ENCODE assay signal across 9 cellular contexts in the genomic region with DNA sequence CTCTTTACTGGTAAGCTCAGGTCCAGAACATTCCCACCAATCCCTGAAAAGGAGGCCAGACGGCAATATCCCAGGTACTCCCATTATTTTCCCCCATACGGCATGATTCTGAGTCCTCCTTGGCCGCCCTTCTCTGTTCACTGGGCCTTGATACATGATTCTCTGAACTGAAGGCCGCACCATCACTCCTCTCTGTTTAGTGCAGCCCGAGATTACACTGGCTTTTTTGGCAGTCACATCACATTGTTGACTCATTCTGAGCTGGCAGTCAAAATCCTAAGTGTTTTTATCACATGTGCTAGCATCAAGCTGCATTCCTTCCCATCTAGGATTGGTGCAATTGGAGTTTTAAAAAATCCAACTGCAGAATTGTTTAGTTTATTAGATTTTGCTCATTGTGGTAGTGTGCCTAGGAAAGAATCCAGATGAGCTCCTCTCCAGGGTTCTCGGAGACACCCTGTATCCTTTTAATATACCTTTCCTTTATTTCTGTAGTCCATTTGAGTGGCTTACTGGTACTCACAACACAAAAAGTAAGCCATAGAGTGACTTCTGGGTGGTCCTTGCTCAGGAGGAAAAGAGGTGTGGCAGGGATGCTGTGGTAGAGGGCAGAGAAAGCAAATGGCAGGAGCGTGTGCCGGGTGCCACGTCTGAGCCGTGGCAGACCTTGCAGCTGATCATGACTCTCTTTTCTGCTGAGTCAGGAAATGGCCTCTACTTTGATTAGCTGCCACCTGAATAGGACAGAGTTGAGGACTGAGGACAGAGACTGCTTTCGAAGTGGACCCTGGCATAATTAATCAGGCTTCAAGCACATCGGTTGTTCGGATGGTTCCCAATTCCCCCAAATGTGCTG.
A peak's percentile ranks its signal among the peaks of the same experiment; 100 is the strongest.
DNase-seq lines count a peak whose midpoint lies in the region; ATAC-seq and TF ChIP-seq lines count a peak whose summit lies in the region.
"Had no signal": no experiment of that assay in that cellular context is flagged by ENCODE, and none has a peak within 500 bp of the region (broad histone marks: within the 10 kb centered on the region; RNA-seq: fewer than 3 reads in every experiment).

No MANE protein-coding gene starts in this region.

- H3K27me3 ChIP-seq in SK-N-SH (ENCODE audit: insufficient read depth): no peaks in the 10 kb centered on the region

- H4K20me1 ChIP-seq in SK-N-SH (ENCODE audit: insufficient read depth): no peaks in the 10 kb centered on the region

- H3K4me2 ChIP-seq in SK-N-SH: peak overlapping the region; percentile 57; the same call in 1 of the 2 replicates

- H3K4me1 ChIP-seq in SK-N-SH (ENCODE audit: control insufficient read depth in 1 of 2, insufficient read depth in 2 of 2, low read depth in 1 of 2, low read length in 1 of 2): peaks cover 0 to 4% of the 10 kb centered on the region in 2 experiments; a peak in 1 of 4 replicates

- no peaks in the 10 kb centered on the region for H3K79me2 ChIP-seq in SK-N-SH (ENCODE audit: insufficient read depth)

- no peaks in the 10 kb centered on the region for H3K9me2 ChIP-seq in SK-N-SH

- no peaks in the 10 kb centered on the region for H3K9me3 ChIP-seq in SK-N-SH

- TF ChIP-seq CTCF in SK-N-SH (IDR thresholded peaks at IDR 0.05): no peak

- TF ChIP-seq RAD21 in SK-N-SH (IDR thresholded peaks at IDR 0.05; ENCODE audit: low read length): no peak

- DNase-seq in EH (ENCODE audit: low read depth) (peak; percentile 97), SK-N-SH (no peak), foreskin melanocyte (peak; percentile 71), sciatic nerve (ENCODE audit: low spot score) (no peak)
- DNase-seq: NCI-H510A treated with DMSO at 0.1 percent for 48 hours had no signal

- TF ChIP-seq EP300 in SK-N-SH (IDR thresholded peaks at IDR 0.05; ENCODE audit: borderline replicate concordance in 1 of 2, low read depth in 1 of 2, low read length in 1 of 2): peak in 1 of 2 experiments; percentile 79; a peak in 1 of 4 replicates

- CTCF ChIA-PET in SK-N-SH (lab: Yijun Ruan, JAX): interaction anchor here (2.1 kb wide), 1 partner anchor 536 kb away, joined by 9 read pairs; no protein-coding TSS in a partner anchor

- H3K9ac ChIP-seq in SK-N-SH: peak overlapping the region; percentile 18; the same call in 1 of the 2 replicates

- H3K4me3 ChIP-seq in SK-N-SH (ENCODE audit: low read depth in 2 of 2, low read length in 1 of 2): no peak overlapping the region

- H3K27ac ChIP-seq in SK-N-SH (ENCODE audit: low read depth in 2 of 2, low read length in 1 of 2): peak overlapping the region; percentile 58 to 75; a peak in 3 of 4 replicates

- peak overlapping the region; percentile 50; the same call in 1 of the 2 replicates for H2AFZ ChIP-seq in SK-N-SH (ENCODE audit: low read depth)

- intact Hi-C loops in sciatic nerve (cut with DNase I): no loop called here

- no peaks in the 10 kb centered on the region for H3K36me3 ChIP-seq in SK-N-SH (replicated peaks in 1 of 2; ENCODE audit: control insufficient read depth in 1 of 2, insufficient read depth in 2 of 2, low read length in 1 of 2)

- POLR2A ChIA-PET in SK-N-SH (lab: Yijun Ruan, JAX): no interaction called here

- peaks cover 15% of the 10 kb centered on the region for H3F3A ChIP-seq in SK-N-SH (replicated peaks; ENCODE audit: insufficient read depth)

- ATAC-seq in sciatic nerve (peak; percentile 93), HG02938 (IDR thresholded peaks at IDR 0.05; ENCODE audit: unreplicated experiment) (no peak), GM21825 (IDR thresholded peaks at IDR 0.05; ENCODE audit: unreplicated experiment) (no peak), GM18519 (IDR thresholded peaks at IDR 0.05; ENCODE audit: low FRiP score, unreplicated experiment) (no peak), HG02840 (IDR thresholded peaks at IDR 0.05; ENCODE audit: low FRiP score, unreplicated experiment) (no peak)

- WGBS in SK-N-SH (ENCODE audit: low lambda C conversion rate): 40% methylated on average over 12 of the region's 13 CpGs

TF ChIP-seq in SK-N-SH, 30 proteins besides CTCF, POLR2A, EP300 and RAD21 (continues in another document):
- TF ChIP-seq, protein P1, sequence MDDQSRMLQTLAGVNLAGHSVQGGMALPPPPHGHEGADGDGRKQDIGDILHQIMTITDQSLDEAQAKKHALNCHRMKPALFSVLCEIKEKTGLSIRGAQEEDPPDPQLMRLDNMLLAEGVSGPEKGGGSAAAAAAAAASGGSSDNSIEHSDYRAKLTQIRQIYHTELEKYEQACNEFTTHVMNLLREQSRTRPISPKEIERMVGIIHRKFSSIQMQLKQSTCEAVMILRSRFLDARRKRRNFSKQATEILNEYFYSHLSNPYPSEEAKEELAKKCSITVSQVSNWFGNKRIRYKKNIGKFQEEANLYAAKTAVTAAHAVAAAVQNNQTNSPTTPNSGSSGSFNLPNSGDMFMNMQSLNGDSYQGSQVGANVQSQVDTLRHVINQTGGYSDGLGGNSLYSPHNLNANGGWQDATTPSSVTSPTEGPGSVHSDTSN (IDR thresholded peaks at IDR 0.05): peak; percentile 84
- TF ChIP-seq GABPA (IDR thresholded peaks at IDR 0.05; ENCODE audit: low read depth): no peak
- no peak for TF ChIP-seq MXI1 (IDR thresholded peaks at IDR 0.05; ENCODE audit: low read depth, low read length)
- peak; percentile 95 for TF ChIP-seq JUND (IDR thresholded peaks at IDR 0.05)
- TF ChIP-seq RXRA (IDR thresholded peaks at IDR 0.05; ENCODE audit: borderline replicate concordance, low read depth): no peak; the same call in 1 of the 2 replicates
- TF ChIP-seq SIN3A (IDR thresholded peaks at IDR 0.05; ENCODE audit: borderline replicate concordance, low read depth, low read length): no peak
- TF ChIP-seq ELF1 (IDR thresholded peaks at IDR 0.05): no peak
- TF ChIP-seq TEAD4 (IDR thresholded peaks at IDR 0.05; ENCODE audit: borderline replicate concordance, insufficient read depth): peak; percentile 67; the same call in 1 of the 2 replicates
- TF ChIP-seq SMC3 (IDR thresholded peaks at IDR 0.05; ENCODE audit: low read depth, low read length): no peak
- peak; percentile 88 for TF ChIP-seq TCF12 (IDR thresholded peaks at IDR 0.05)
- TF ChIP-seq NFIC (IDR thresholded peaks at IDR 0.05; ENCODE audit: borderline replicate concordance): peak; percentile 97
- TF ChIP-seq RCOR1 (IDR thresholded peaks at IDR 0.05; ENCODE audit: low read length): no peak
- TF ChIP-seq, protein P2, sequence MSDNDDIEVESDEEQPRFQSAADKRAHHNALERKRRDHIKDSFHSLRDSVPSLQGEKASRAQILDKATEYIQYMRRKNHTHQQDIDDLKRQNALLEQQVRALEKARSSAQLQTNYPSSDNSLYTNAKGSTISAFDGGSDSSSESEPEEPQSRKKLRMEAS (IDR thresholded peaks at IDR 0.05; ENCODE audit: low read depth): peak; percentile 91; the same call in 1 of the 2 replicates
- TF ChIP-seq NRF1 (IDR thresholded peaks at IDR 0.05; ENCODE audit: low read depth, low read length): no peak
- TF ChIP-seq, protein P3, sequence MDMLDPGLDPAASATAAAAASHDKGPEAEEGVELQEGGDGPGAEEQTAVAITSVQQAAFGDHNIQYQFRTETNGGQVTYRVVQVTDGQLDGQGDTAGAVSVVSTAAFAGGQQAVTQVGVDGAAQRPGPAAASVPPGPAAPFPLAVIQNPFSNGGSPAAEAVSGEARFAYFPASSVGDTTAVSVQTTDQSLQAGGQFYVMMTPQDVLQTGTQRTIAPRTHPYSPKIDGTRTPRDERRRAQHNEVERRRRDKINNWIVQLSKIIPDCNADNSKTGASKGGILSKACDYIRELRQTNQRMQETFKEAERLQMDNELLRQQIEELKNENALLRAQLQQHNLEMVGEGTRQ (IDR thresholded peaks at IDR 0.05; ENCODE audit: borderline replicate concordance, low read depth, low read length): no peak
- TF ChIP-seq, protein P4, sequence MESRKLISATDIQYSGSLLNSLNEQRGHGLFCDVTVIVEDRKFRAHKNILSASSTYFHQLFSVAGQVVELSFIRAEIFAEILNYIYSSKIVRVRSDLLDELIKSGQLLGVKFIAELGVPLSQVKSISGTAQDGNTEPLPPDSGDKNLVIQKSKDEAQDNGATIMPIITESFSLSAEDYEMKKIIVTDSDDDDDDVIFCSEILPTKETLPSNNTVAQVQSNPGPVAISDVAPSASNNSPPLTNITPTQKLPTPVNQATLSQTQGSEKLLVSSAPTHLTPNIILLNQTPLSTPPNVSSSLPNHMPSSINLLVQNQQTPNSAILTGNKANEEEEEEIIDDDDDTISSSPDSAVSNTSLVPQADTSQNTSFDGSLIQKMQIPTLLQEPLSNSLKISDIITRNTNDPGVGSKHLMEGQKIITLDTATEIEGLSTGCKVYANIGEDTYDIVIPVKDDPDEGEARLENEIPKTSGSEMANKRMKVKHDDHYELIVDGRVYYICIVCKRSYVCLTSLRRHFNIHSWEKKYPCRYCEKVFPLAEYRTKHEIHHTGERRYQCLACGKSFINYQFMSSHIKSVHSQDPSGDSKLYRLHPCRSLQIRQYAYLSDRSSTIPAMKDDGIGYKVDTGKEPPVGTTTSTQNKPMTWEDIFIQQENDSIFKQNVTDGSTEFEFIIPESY (IDR thresholded peaks at IDR 0.05; ENCODE audit: borderline replicate concordance, low read depth): no peak; the same call in 1 of the 2 replicates
- no peak for TF ChIP-seq EZH2phosphoT487 (IDR thresholded peaks at IDR 0.05; ENCODE audit: borderline replicate concordance, low read depth)
- TF ChIP-seq, protein P5, sequence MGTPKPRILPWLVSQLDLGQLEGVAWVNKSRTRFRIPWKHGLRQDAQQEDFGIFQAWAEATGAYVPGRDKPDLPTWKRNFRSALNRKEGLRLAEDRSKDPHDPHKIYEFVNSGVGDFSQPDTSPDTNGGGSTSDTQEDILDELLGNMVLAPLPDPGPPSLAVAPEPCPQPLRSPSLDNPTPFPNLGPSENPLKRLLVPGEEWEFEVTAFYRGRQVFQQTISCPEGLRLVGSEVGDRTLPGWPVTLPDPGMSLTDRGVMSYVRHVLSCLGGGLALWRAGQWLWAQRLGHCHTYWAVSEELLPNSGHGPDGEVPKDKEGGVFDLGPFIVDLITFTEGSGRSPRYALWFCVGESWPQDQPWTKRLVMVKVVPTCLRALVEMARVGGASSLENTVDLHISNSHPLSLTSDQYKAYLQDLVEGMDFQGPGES (IDR thresholded peaks at IDR 0.05; ENCODE audit: low read depth, low read length): no peak

Comparison
In these comparisons a context has a peak if more than half of its experiments do, and no peak if none do; other contexts are left out.
1. DNase-seq: peak in EH (single experiment) and foreskin melanocyte (single experiment); none in SK-N-SH (single experiment) and sciatic nerve (single experiment).